In genomic region chr11:59616396-59616982, GRCh38 we compare ENCODE assay signal across 8 cellular contexts. TPM values are rescaled to one million over a fixed set of nuclear protein-coding genes. Genes with fewer than 3 reads are reported as not detected.
A peak's percentile ranks its signal among the peaks of the same experiment; 100 is the strongest.
DNase-seq lines count a peak whose midpoint lies in the region; ATAC-seq and TF ChIP-seq lines count a peak whose summit lies in the region.

No MANE protein-coding gene starts in this region.

- ATAC-seq in activated CD4-positive, alpha-beta T cell treated with anti-CD3 and anti-CD28 coated beads for 36 hours: no peak
- no peak for ATAC-seq in activated CD8-positive, alpha-beta T cell treated with anti-CD3 and anti-CD28 coated beads, Interleukin-2, amount 10 ng/mL, durations not matched to agents 7 days and 5 days

- peak overlapping the region; percentile 78 to 99 (median 96) for H3K27ac ChIP-seq in spleen

- no peaks in the 10 kb centered on the region for H3K27me3 Mint-ChIP-seq in activated CD4-positive, alpha-beta T cell treated with anti-CD3 and anti-CD28 coated beads for 36 hours
- H3K27me3 Mint-ChIP-seq in activated CD8-positive, alpha-beta T cell treated with anti-CD3 and anti-CD28 coated beads, Interleukin-2, amount 10 ng/mL, durations not matched to agents 7 days and 5 days (ENCODE audit: low read depth): no peaks in the 10 kb centered on the region

- peaks cover 0 to 10% (median 0%) of the 10 kb centered on the region in 6 donors for H3K36me3 ChIP-seq in spleen

- intact Hi-C loops in activated CD4-positive, alpha-beta T cell treated with anti-CD3 and anti-CD28 coated beads for 36 hours (cut with DNase I, micrococcal nuclease): loop anchor here (1.0 to 10.0 kb wide), 8 partner anchors 53 to 1949 kb away; partner anchors contain the start of genes PATL1 (in 2 of the 2), FAM111A (in 1 of the 2), LPXN (in 1 of the 2) and MRPL16 (in 1 of the 2)
- intact Hi-C loops in spleen (cut with DNase I; ENCODE audit: low total_unique reads): loop anchor here (10.0 kb wide), 2 partner anchors 48 to 52 kb away; partner anchors contain the start of gene PATL1

- H3K27me3 ChIP-seq in spleen (replicated peaks in 1 of 7): no peaks in the 10 kb centered on the region

- no peak for TF ChIP-seq POLR2A in spleen (IDR thresholded peaks at IDR 0.05)

- peak; percentile 98 for DNase-seq in activated CD4-positive, alpha-beta T cell treated with anti-CD3 and anti-CD28 coated beads for 36 hours
- no peak for DNase-seq in activated CD4-positive, alpha-beta T cell treated with anti-CD3 and anti-CD28 coated beads for 48 hours
- DNase-seq in activated CD8-positive, alpha-beta T cell treated with anti-CD3 and anti-CD28 coated beads, Interleukin-2, amount 10 ng/mL, durations not matched to agents 7 days and 5 days: no peak
- DNase-seq in hepatic stellate cell (ENCODE audit: low spot score) (peak; percentile 5), spleen (peak; percentile 98), G401 (ENCODE audit: low spot score) (no peak), C1 segment of cervical spinal cord (lab: John Stamatoyannopoulos, UW) (no peak), NCI-H1105 (lab: John Stamatoyannopoulos, UW) (no peak)

- peaks cover 37% of the 10 kb centered on the region for H3K4me1 Mint-ChIP-seq in activated CD4-positive, alpha-beta T cell treated with anti-CD3 and anti-CD28 coated beads for 36 hours
- peaks cover 47% of the 10 kb centered on the region for H3K4me1 Mint-ChIP-seq in activated CD8-positive, alpha-beta T cell treated with anti-CD3 and anti-CD28 coated beads, Interleukin-2, amount 10 ng/mL, durations not matched to agents 7 days and 5 days (ENCODE audit: low read depth)

- peaks cover 24% of the 10 kb centered on the region for H3K36me3 Mint-ChIP-seq in activated CD4-positive, alpha-beta T cell treated with anti-CD3 and anti-CD28 coated beads for 36 hours (ENCODE audit: low read depth)
- peaks cover 25% of the 10 kb centered on the region for H3K36me3 Mint-ChIP-seq in activated CD8-positive, alpha-beta T cell treated with anti-CD3 and anti-CD28 coated beads, Interleukin-2, amount 10 ng/mL, durations not matched to agents 7 days and 5 days (ENCODE audit: low read depth)

- in situ Hi-C loops in G401 (cut with HindIII; ENCODE audit: low sequenced_read_pairs): no loop called here

- WGBS in spleen, 5 donors: 14 to 17% (median 16%) methylated on average over 18 of the region's 18 CpGs

- no peaks in the 10 kb centered on the region for H3K9me3 Mint-ChIP-seq in activated CD4-positive, alpha-beta T cell treated with anti-CD3 and anti-CD28 coated beads for 36 hours (ENCODE audit: low read depth)
- no peaks in the 10 kb centered on the region for H3K9me3 Mint-ChIP-seq in activated CD8-positive, alpha-beta T cell treated with anti-CD3 and anti-CD28 coated beads, Interleukin-2, amount 10 ng/mL, durations not matched to agents 7 days and 5 days (ENCODE audit: insufficient read depth)

- H3K4me3 ChIP-seq in spleen: peak overlapping the region in 7 of 8 donors; percentile 28 to 90 (median 64)

- no peak for TF ChIP-seq CTCF in spleen (IDR thresholded peaks at IDR 0.05 in 8 of 11, conservative IDR thresholded peaks at IDR 0.05 in 3 of 11)

- POLR2A ChIA-PET in activated CD4-positive, alpha-beta T cell treated with anti-CD3 and anti-CD28 coated beads for 36 hours (lab: Charles Lee): interaction anchor here (0.7 to 2.2 kb wide), 8 partner anchors 12 to 1039 kb away, joined by 3 to 18 read pairs (median 4); partner anchors contain the start of genes MRPL16 and PATL1
- POLR2A ChIA-PET in activated CD8-positive, alpha-beta T cell treated with anti-CD3 and anti-CD28 coated beads, Interleukin-2, amount 10 ng/mL, durations not matched to agents 7 days and 5 days (lab: Charles Lee): interaction anchor here (1.0 to 4.1 kb wide), 9 partner anchors 12 to 193 kb away, joined by 4 to 30 read pairs (median 6); partner anchors contain the start of gene PATL1

- peak overlapping the region; percentile 99 for H3K4me3 Mint-ChIP-seq in activated CD4-positive, alpha-beta T cell treated with anti-CD3 and anti-CD28 coated beads for 36 hours
- H3K4me3 Mint-ChIP-seq in activated CD8-positive, alpha-beta T cell treated with anti-CD3 and anti-CD28 coated beads, Interleukin-2, amount 10 ng/mL, durations not matched to agents 7 days and 5 days: peak overlapping the region; percentile 99

- CTCF ChIA-PET in activated CD4-positive, alpha-beta T cell treated with anti-CD3 and anti-CD28 coated beads for 36 hours (lab: Charles Lee): interaction anchor here (0.7 to 1.8 kb wide), 5 partner anchors 30 to 324 kb away, joined by 3 to 4 read pairs (median 4); no protein-coding TSS in a partner anchor
- CTCF ChIA-PET in activated CD8-positive, alpha-beta T cell treated with anti-CD3 and anti-CD28 coated beads, Interleukin-2, amount 10 ng/mL, durations not matched to agents 7 days and 5 days (lab: Charles Lee): interaction anchor here (0.7 to 1.9 kb wide), 5 partner anchors 13 to 113 kb away, joined by 3 to 6 read pairs (median 3); no protein-coding TSS in a partner anchor

- peaks cover 32 to 46% (median 42%) of the 10 kb centered on the region in 6 donors for H3K4me1 ChIP-seq in spleen

- H3K9me3 ChIP-seq in spleen: no peaks in the 10 kb centered on the region

- peak overlapping the region; percentile 96 for H3K27ac Mint-ChIP-seq in activated CD4-positive, alpha-beta T cell treated with anti-CD3 and anti-CD28 coated beads for 36 hours
- peak overlapping the region; percentile 99 for H3K27ac Mint-ChIP-seq in activated CD8-positive, alpha-beta T cell treated with anti-CD3 and anti-CD28 coated beads, Interleukin-2, amount 10 ng/mL, durations not matched to agents 7 days and 5 days

RNA-seq across cellular contexts. Expression of gene OSBP, which starts 0.9 kb away (rescaled TPM):
- total RNA-seq in activated CD4-positive, alpha-beta T cell treated with anti-CD3 and anti-CD28 coated beads for 36 hours: 10 to 100 TPM; 37.9 to 44.2 TPM
- total RNA-seq in activated CD8-positive, alpha-beta T cell treated with anti-CD3 and anti-CD28 coated beads, Interleukin-2, amount 10 ng/mL, durations not matched to agents 7 days and 5 days: 10 to 100 TPM; 34.4 to 38.6 TPM
- 10 to 100 TPM; 33.9 to 39.9 (median 35.6) TPM for total RNA-seq in spleen
- polyA plus RNA-seq in spleen: 10 to 100 TPM in 1 of 3 donors, 1 to 10 TPM in 2; 7.0 to 10.6 (median 8.9) TPM
- total RNA-seq in G401 (2014; rRNA removed; shearing (Covaris generic)): 66.3 and 74.1 TPM in 2 replicates

RNA-seq across cellular contexts. Expression of gene PATL1, which starts 52.3 kb away (rescaled TPM):
- total RNA-seq in activated CD4-positive, alpha-beta T cell treated with anti-CD3 and anti-CD28 coated beads for 36 hours: 10 to 100 TPM; 59.8 to 88.7 TPM
- total RNA-seq in activated CD8-positive, alpha-beta T cell treated with anti-CD3 and anti-CD28 coated beads, Interleukin-2, amount 10 ng/mL, durations not matched to agents 7 days and 5 days: 10 to 100 TPM; 47.8 to 49.9 TPM
- 10 to 100 TPM; 24.0 to 47.1 (median 35.5) TPM for total RNA-seq in spleen
- 10 to 100 TPM in 1 of 3 donors, 1 to 10 TPM in 2; 5.7 to 10.3 (median 7.7) TPM for polyA plus RNA-seq in spleen
- total RNA-seq in G401 (2014; rRNA removed; shearing (Covaris generic)): 11.7 and 23.1 TPM in 2 replicates

Comparison
In these comparisons a context has a peak if more than half of its experiments do, and no peak if none do; other contexts are left out.
1. DNase-seq: peak in activated CD4-positive, alpha-beta T cell treated with anti-CD3 and anti-CD28 coated beads for 36 hours (single experiment), hepatic stellate cell (single experiment) and spleen (single experiment); none in activated CD4-positive, alpha-beta T cell treated with anti-CD3 and anti-CD28 coated beads for 48 hours (single experiment), activated CD8-positive, alpha-beta T cell treated with anti-CD3 and anti-CD28 coated beads, Interleukin-2, amount 10 ng/mL, durations not matched to agents 7 days and 5 days (single experiment), G401 (single experiment), C1 segment of cervical spinal cord (0 of 14) and NCI-H1105 (single experiment).